In the genomic region with DNA sequence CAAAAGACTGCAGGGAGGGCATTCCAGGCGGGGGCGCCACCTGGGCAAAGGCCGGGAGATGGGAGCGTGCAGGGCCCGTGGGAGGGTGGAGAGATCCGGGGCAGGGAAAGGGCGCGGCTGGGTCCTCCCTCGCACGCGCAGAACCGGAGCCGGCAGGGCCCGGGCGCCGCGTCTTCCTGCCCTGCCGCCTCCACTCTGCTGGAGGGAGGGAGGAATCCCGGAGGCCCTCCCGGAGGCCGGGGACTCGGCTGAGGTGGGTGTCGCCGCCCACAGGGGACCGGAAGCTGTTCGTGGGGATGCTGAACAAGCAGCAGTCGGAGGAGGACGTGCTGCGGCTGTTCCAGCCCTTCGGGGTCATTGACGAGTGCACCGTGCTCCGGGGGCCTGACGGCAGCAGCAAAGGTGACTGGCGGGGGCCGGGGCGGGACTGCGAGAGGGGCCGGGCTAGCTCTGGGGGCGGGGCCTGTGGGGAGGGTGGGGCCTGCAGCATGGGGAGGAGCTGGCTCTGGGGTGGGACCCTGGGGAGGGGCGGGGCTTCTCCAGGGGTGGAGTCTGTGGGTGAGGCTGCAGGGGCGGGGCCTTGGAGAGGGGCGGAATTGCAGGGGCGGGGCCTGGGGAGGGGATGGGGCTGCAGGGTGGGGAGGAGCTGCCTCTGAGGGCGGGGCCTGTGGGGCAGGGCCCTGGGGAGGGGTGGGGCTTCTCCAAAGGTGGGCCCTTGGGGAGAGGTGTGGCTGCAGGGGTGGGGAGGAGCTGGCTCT, we compare ENCODE assay signal across 8 cellular contexts. TPM values are rescaled to one million over a fixed set of nuclear protein-coding genes. Genes with fewer than 3 reads are reported as not detected.
DNase-seq lines count a peak whose midpoint lies in the region; ATAC-seq, FAIRE-seq and TF ChIP-seq lines count a peak whose summit lies in the region.

No MANE protein-coding gene starts in this region.

- H3K9me3 ChIP-seq in A673 (ENCODE audit: low read depth, low read length, poor library complexity, severe bottlenecking) = no peaks in the 10 kb centered on the region
- H3K9me3 ChIP-seq in keratinocyte (ENCODE audit: control insufficient read depth, low read depth, low read length) = peaks cover 2% of the 10 kb centered on the region

- H3K4me2 ChIP-seq in keratinocyte (ENCODE audit: control insufficient read depth, extremely low read depth, insufficient read depth, low read depth, low read length) = peak overlapping the region; percentile 76

- H3K4me1 ChIP-seq in A673 (ENCODE audit: insufficient read depth, low read length, poor library complexity, severe bottlenecking) = peaks cover 13% of the 10 kb centered on the region
- H3K4me1 ChIP-seq in keratinocyte (ENCODE audit: control insufficient read depth, extremely low read depth, insufficient read depth, low read length) = no peaks in the 10 kb centered on the region

- dilution Hi-C loops in keratinocyte (cut with MboI; ENCODE audit: extremely low pct_ligation_motif_present, low sequenced_read_pairs) = no loop called here

- peak; percentile 37 for TF ChIP-seq CTCF in A673 (conservative IDR thresholded peaks at IDR 0.05; ENCODE audit: low read depth, low read length)
- no peak for TF ChIP-seq CTCF in activated B cell treated with CpG ODN at 0.5 μM for 24 hours (IDR thresholded peaks at IDR 0.05)
- no peak for TF ChIP-seq CTCF in bronchial epithelial cell (IDR thresholded peaks at IDR 0.05; ENCODE audit: insufficient read depth, low read length, severe bottlenecking)
- TF ChIP-seq CTCF in keratinocyte (optimal IDR thresholded peaks at IDR 0.05 in 1 of 3, IDR thresholded peaks at IDR 0.05 in 1 of 3, conservative IDR thresholded peaks at IDR 0.05 in 1 of 3; ENCODE audit: extremely low read depth in 1 of 3, insufficient read depth in 2 of 3, low read length in 3 of 3) = peak in 1 of 3 experiments; percentile 69

- no peak overlapping the region for H3K27ac ChIP-seq in A673 (ENCODE audit: low read depth, low read length, poor library complexity, severe bottlenecking)
- no peak overlapping the region for H3K27ac ChIP-seq in keratinocyte (ENCODE audit: control insufficient read depth, insufficient read depth, low read length)

- no peaks in the 10 kb centered on the region for H4K20me1 ChIP-seq in keratinocyte (ENCODE audit: control insufficient read depth, extremely low read depth, insufficient read depth, low read length)

- H3K4me1 Mint-ChIP-seq in activated B cell treated with CpG ODN at 0.5 μM for 24 hours = peaks cover 18% of the 10 kb centered on the region

- H3K9me1 ChIP-seq in keratinocyte (ENCODE audit: control insufficient read depth, extremely low read depth, insufficient read depth, low read length) = no peaks in the 10 kb centered on the region

- H3K9me3 Mint-ChIP-seq in activated B cell treated with CpG ODN at 0.5 μM for 24 hours = peaks cover 2% of the 10 kb centered on the region

- POLR2A ChIA-PET in A673 (lab: Charles Lee; ENCODE audit: low non-redundant PET) (interaction anchor here (0.5 to 0.6 kb wide), 2 partner anchors 9 to 204 kb away, joined by 3 to 5 read pairs; no protein-coding TSS in a partner anchor), activated B cell treated with CpG ODN at 0.5 μM for 24 hours (lab: Charles Lee) (interaction anchor here (0.5 to 0.7 kb wide), 3 partner anchors 8 to 819 kb away, joined by 4 to 6 read pairs (median 5); no protein-coding TSS in a partner anchor)

- H2AFZ ChIP-seq in keratinocyte (ENCODE audit: control insufficient read depth, low read length) = peak overlapping the region; percentile 76

- FAIRE-seq in bronchial epithelial cell (lab: Jason Lieb, UNC) (no peak), keratinocyte (lab: Jason Lieb, UNC) (no peak)

- CTCF ChIA-PET in A673 (lab: Charles Lee) = interaction anchor here (0.5 to 1.1 kb wide), 12 partner anchors 9 to 865 kb away, joined by 3 to 9 read pairs (median 3); no protein-coding TSS in a partner anchor
- CTCF ChIA-PET in activated B cell treated with CpG ODN at 0.5 μM for 24 hours (lab: Charles Lee) = no interaction called here

- no peaks in the 10 kb centered on the region for H3K36me3 ChIP-seq in A673 (ENCODE audit: insufficient read depth, low read length, poor library complexity, severe bottlenecking)
- H3K36me3 ChIP-seq in bronchial epithelial cell (ENCODE audit: control insufficient read depth, insufficient read depth, low read length) = no peaks in the 10 kb centered on the region
- H3K36me3 ChIP-seq in keratinocyte (ENCODE audit: control insufficient read depth in 2 of 2, extremely low read depth in 1 of 2, insufficient read depth in 2 of 2, low read length in 2 of 2) = no peaks in the 10 kb centered on the region

- H3K79me2 ChIP-seq in keratinocyte (ENCODE audit: control insufficient read depth, insufficient read depth, low read length) = no peaks in the 10 kb centered on the region

- H3K27ac Mint-ChIP-seq in activated B cell treated with CpG ODN at 0.5 μM for 24 hours = no peak overlapping the region

- DNase-seq in A673 (ENCODE audit: low spot score) = peak; percentile 76
- DNase-seq in NCI-H2196 (lab: John Stamatoyannopoulos, UW; ENCODE audit: unreplicated experiment) = peak; percentile 95
- peak; percentile 49 for DNase-seq in activated B cell treated with CpG ODN at 0.5 μM for 24 hours
- DNase-seq in bronchial epithelial cell (ENCODE audit: low read depth) = peak; percentile 70
- peak; percentile 83 for DNase-seq in keratinocyte (ENCODE audit: low read depth, low spot score)
- peak; percentile 89 to 93 for DNase-seq in stimulated activated CD4-positive, alpha-beta T cell treated with anti-CD3 and anti-CD28 coated beads, Interleukin-2, amount 100 ng/mL, for 24 hours

- no TSS peak for BruUV-seq in A673 (replicated peaks; lab: Mats Ljungman, UMichigan)

- peak overlapping the region; percentile 81 for H3K4me3 Mint-ChIP-seq in activated B cell treated with CpG ODN at 0.5 μM for 24 hours

- H3K4me3 ChIP-seq in A673 (ENCODE audit: low read depth, low read length, poor library complexity, severe bottlenecking) (peak overlapping the region; percentile 53), bronchial epithelial cell (ENCODE audit: low read depth, low read length) (peak overlapping the region; percentile 47), keratinocyte (ENCODE audit: control insufficient read depth in 2 of 3, extremely low read depth in 1 of 3, insufficient read depth in 2 of 3, low read depth in 1 of 3, low read length in 3 of 3) (peak overlapping the region; percentile 42 to 67 (median 63))

- no peaks in the 10 kb centered on the region for H3K36me3 Mint-ChIP-seq in activated B cell treated with CpG ODN at 0.5 μM for 24 hours (ENCODE audit: low read depth)

- peaks cover 35% of the 10 kb centered on the region for H3K27me3 Mint-ChIP-seq in activated B cell treated with CpG ODN at 0.5 μM for 24 hours

- H3K9ac ChIP-seq in keratinocyte (ENCODE audit: control insufficient read depth, extremely low read depth, insufficient read depth, low read length) = peak overlapping the region; percentile 26

- ATAC-seq in GM19372 (IDR thresholded peaks at IDR 0.05; ENCODE audit: low read depth, unreplicated experiment) (peak; percentile 51), activated B cell treated with CpG ODN at 0.5 μM for 24 hours (ENCODE audit: low read depth) (peak; percentile 86), HG03571 (IDR thresholded peaks at IDR 0.05; ENCODE audit: unreplicated experiment) (no peak)

- intact Hi-C loops in A673 (cut with micrococcal nuclease; ENCODE audit: unreplicated experiment) (no loop called here), activated B cell treated with CpG ODN at 0.5 μM for 24 hours (cut with micrococcal nuclease) (loop anchor here (1.0 kb wide), 1 partner anchor 10 kb away; no protein-coding TSS in a partner anchor)

- H3K27me3 ChIP-seq in A673 (replicated peaks; ENCODE audit: insufficient read depth, low read depth, low read length, poor library complexity) (peaks cover 2% of the 10 kb centered on the region), bronchial epithelial cell (ENCODE audit: control insufficient read depth, insufficient read depth, low read length) (peaks cover 4% of the 10 kb centered on the region), keratinocyte (ENCODE audit: control insufficient read depth, extremely low read depth, insufficient read depth, low read length) (peaks cover 25% of the 10 kb centered on the region)

RNA-seq across cellular contexts. Expression of gene CELF5, which starts 51.3 kb away (rescaled TPM):
- 3.1 and 3.7 TPM in 2 replicates for total RNA-seq in A673 (2021)
- not detected in 2 replicates for total RNA-seq in activated B cell treated with CpG ODN at 0.5 μM for 24 hours
- total RNA-seq in bronchial epithelial cell = not detected in 2 replicates
- polyA plus RNA-seq in keratinocyte = 0.04 to 0.05 TPM (median 0.04 TPM) in 3 replicates
- not detected for polyA plus RNA-seq in keratinocyte (2011; ENCODE audit: low read depth)
- polyA plus RNA-seq in keratinocyte (2011; cell fraction: cytosol; rRNA removed) = 0.03 and 0.06 TPM in 2 replicates
- polyA plus RNA-seq in keratinocyte (2011; cell fraction: nucleus; rRNA removed) = 0.34 and 0.39 TPM in 2 replicates
- 0.15 TPM in 1 of 2 replicates, not detected in the other for polyA plus RNA-seq in keratinocyte (2012; ENCODE audit: low replicate concordance)
- 0.10 to 0.67 TPM in 2 of 3 replicates, not detected in the other for polyA minus RNA-seq in keratinocyte
- polyA minus RNA-seq in keratinocyte (2011; cell fraction: cytosol; rRNA and poly(A)+ RNA removed) = not detected
- polyA minus RNA-seq in keratinocyte (2011; cell fraction: nucleus; rRNA and poly(A)+ RNA removed) = not detected in 2 replicates
